1 cellular context compared by ENCODE assay signal in the genomic region with DNA sequence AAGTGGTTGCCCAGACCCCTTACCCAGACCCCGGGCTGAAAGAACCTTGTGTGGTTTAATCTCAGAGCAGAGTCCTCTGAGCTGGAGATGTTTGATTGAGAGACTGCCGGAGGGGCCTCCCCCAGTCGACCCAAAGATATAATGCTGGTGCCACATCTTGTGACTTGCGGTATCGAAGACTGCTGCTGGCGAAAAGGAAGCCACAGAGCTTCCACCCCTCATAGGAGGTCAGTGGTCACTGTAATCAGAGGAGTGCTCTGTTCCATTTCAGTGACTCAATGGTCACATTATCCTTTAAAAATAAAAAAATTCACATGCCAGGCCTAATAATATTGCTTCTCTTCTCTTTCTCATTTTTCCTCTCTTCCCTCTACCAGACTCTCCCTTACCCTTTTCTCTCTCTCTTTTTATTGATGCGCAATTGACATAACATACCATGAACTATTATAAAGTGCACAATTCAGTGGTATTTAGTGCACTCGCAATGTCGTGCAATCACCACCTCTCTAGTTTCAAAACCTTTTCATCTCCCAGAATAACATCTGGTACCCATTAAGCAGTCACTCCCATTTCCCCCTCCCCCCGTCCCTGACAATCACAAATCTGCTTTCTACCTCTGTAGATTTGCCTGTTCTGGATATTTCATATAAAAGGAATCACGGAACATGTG.
TF ChIP-seq lines count a peak whose summit lies in the region.

No MANE protein-coding gene starts in this region.

TF ChIP-seq in HEK293, 187 proteins besides CTCF, POLR2A, EP300 and RAD21 (continued from another document):
- no peak for TF ChIP-seq ZNF302 (tag by site-specific recombination; IDR thresholded peaks at IDR 0.05; ENCODE audit: low read depth)
- no peak for TF ChIP-seq ZBTB20 (tag by site-specific recombination; IDR thresholded peaks at IDR 0.05)
- TF ChIP-seq MEIS1 (CRISPR knock-in tag; IDR thresholded peaks at IDR 0.05; ENCODE audit: borderline replicate concordance): no peak
- TF ChIP-seq, protein P1, sequence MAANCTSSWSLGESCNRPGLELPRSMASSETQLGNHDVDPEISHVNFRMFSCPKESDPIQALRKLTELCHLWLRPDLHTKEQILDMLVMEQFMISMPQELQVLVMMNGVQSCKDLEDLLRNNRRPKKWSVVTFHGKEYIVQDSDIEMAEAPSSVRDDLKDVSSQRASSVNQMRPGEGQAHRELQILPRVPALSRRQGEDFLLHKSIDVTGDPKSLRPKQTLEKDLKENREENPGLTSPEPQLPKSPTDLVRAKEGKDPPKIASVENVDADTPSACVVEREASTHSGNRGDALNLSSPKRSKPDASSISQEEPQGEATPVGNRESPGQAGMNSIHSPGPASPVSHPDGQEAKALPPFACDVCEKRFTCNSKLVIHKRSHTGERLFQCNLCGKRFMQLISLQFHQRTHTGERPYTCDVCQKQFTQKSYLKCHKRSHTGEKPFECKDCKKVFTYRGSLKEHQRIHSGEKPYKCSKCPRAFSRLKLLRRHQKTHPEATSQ (tag by site-specific recombination; IDR thresholded peaks at IDR 0.05): no peak
- no peak for TF ChIP-seq ZNF26 (tag by site-specific recombination; IDR thresholded peaks at IDR 0.05)
- TF ChIP-seq, protein P2, sequence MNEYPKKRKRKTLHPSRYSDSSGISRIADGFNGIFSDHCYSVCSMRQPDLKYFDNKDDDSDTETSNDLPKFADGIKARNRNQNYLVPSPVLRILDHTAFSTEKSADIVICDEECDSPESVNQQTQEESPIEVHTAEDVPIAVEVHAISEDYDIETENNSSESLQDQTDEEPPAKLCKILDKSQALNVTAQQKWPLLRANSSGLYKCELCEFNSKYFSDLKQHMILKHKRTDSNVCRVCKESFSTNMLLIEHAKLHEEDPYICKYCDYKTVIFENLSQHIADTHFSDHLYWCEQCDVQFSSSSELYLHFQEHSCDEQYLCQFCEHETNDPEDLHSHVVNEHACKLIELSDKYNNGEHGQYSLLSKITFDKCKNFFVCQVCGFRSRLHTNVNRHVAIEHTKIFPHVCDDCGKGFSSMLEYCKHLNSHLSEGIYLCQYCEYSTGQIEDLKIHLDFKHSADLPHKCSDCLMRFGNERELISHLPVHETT (tag by site-specific recombination; IDR thresholded peaks at IDR 0.05): no peak
- no peak for TF ChIP-seq PRDM1 (tag by site-specific recombination; IDR thresholded peaks at IDR 0.05)
- no peak for TF ChIP-seq ZNF146 (tag by site-specific recombination; IDR thresholded peaks at IDR 0.05)
- TF ChIP-seq YY2 (tag by site-specific recombination; IDR thresholded peaks at IDR 0.05): no peak
- no peak for TF ChIP-seq SCRT2 (tag by site-specific recombination; IDR thresholded peaks at IDR 0.05)
- TF ChIP-seq ZNF423 (tag by site-specific recombination; IDR thresholded peaks at IDR 0.05): no peak
- TF ChIP-seq REST (tag by site-specific recombination; IDR thresholded peaks at IDR 0.05): no peak; the same call in 1 of the 2 replicates
- no peak for TF ChIP-seq ZNF324 (tag by site-specific recombination; IDR thresholded peaks at IDR 0.05)
- TF ChIP-seq, protein P3, sequence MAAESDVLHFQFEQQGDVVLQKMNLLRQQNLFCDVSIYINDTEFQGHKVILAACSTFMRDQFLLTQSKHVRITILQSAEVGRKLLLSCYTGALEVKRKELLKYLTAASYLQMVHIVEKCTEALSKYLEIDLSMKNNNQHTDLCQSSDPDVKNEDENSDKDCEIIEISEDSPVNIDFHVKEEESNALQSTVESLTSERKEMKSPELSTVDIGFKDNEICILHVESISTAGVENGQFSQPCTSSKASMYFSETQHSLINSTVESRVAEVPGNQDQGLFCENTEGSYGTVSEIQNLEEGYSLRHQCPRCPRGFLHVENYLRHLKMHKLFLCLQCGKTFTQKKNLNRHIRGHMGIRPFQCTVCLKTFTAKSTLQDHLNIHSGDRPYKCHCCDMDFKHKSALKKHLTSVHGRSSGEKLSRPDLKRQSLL (tag by site-specific recombination; IDR thresholded peaks at IDR 0.05): no peak
- TF ChIP-seq, protein P4, sequence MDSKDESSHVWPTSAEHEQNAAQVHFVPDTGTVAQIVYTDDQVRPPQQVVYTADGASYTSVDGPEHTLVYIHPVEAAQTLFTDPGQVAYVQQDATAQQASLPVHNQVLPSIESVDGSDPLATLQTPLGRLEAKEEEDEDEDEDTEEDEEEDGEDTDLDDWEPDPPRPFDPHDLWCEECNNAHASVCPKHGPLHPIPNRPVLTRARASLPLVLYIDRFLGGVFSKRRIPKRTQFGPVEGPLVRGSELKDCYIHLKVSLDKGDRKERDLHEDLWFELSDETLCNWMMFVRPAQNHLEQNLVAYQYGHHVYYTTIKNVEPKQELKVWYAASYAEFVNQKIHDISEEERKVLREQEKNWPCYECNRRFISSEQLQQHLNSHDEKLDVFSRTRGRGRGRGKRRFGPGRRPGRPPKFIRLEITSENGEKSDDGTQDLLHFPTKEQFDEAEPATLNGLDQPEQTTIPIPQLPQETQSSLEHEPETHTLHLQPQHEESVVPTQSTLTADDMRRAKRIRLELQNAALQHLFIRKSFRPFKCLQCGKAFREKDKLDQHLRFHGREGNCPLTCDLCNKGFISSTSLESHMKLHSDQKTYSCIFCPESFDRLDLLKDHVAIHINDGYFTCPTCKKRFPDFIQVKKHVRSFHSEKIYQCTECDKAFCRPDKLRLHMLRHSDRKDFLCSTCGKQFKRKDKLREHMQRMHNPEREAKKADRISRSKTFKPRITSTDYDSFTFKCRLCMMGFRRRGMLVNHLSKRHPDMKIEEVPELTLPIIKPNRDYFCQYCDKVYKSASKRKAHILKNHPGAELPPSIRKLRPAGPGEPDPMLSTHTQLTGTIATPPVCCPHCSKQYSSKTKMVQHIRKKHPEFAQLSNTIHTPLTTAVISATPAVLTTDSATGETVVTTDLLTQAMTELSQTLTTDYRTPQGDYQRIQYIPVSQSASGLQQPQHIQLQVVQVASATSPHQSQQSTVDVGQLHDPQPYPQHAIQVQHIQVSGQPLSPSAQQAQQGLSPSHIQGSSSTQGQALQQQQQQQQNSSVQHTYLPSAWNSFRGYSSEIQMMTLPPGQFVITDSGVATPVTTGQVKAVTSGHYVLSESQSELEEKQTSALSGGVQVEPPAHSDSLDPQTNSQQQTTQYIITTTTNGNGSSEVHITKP (tag by site-specific recombination; IDR thresholded peaks at IDR 0.05): peak; percentile 60
- no peak for TF ChIP-seq ZNF776 (tag by site-specific recombination; IDR thresholded peaks at IDR 0.05; ENCODE audit: borderline replicate concordance)
- TF ChIP-seq ZNF239 (tag by site-specific recombination; IDR thresholded peaks at IDR 0.05): no peak
- TF ChIP-seq ZBTB1 (tag by site-specific recombination; IDR thresholded peaks at IDR 0.05): 0 out of 2 replicates have a peak, but pooled peaks have one; percentile 83
- TF ChIP-seq, protein P5, sequence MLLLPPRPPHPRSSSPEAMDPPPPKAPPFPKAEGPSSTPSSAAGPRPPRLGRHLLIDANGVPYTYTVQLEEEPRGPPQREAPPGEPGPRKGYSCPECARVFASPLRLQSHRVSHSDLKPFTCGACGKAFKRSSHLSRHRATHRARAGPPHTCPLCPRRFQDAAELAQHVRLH (tag by site-specific recombination; IDR thresholded peaks at IDR 0.05): peak; percentile 91
- TF ChIP-seq ATF2 (tag by site-specific recombination; IDR thresholded peaks at IDR 0.05; ENCODE audit: low read depth): no peak
- TF ChIP-seq ZNF514 (tag by site-specific recombination; IDR thresholded peaks at IDR 0.05): no peak
- no peak for TF ChIP-seq ZBTB26 (tag by site-specific recombination; optimal IDR thresholded peaks at IDR 0.05)
